Comparison of ENCODE assay signal across 31 cellular contexts in the genomic region with DNA sequence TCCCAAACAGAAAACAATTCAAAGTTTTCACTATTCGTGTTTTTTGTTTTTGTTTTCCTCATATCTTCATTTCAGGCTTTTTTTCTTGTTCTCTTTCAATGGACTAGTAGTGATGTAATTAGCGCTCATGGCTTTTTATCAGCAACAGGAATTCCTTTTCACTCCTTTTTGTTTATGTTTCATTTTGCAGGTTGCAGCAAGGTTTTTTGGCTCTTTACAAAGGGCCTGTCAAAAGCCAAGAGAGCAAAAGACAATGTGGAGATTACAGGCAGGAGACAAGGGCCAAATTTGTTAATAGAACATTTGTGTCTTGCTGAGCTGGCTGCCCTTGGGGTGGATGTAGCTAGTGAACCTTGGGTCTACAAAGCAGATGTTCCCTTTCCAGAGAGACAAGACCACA.
"Had no signal": no experiment of that assay in that cellular context is flagged by ENCODE, and none has a peak within 500 bp of the region (broad histone marks: within the 10 kb centered on the region; RNA-seq: fewer than 3 reads in every experiment).

No MANE protein-coding gene starts in this region.

- H3K4me1 ChIP-seq: ascending aorta, body of pancreas, Peyer's patch, SJSA1 had no signal

- H3K27ac ChIP-seq: ascending aorta, body of pancreas, Peyer's patch, RWPE1, SJSA1 had no signal

- H3K36me3 ChIP-seq: ascending aorta, Peyer's patch, SJSA1 had no signal

- H3K4me1 Mint-ChIP-seq: activated naive CD8-positive, alpha-beta T cell treated with anti-CD3 and anti-CD28 coated beads, Interleukin-2, amount 50 U/mL, for 24 hours; central memory CD8-positive, alpha-beta T cell had no signal

- H3K4me3 Mint-ChIP-seq: activated CD8-positive, alpha-beta T cell treated with anti-CD3 and anti-CD28 coated beads, Interleukin-2, amount 10 ng/mL, durations not matched to agents 7 days and 5 days; activated naive CD8-positive, alpha-beta T cell treated with anti-CD3 and anti-CD28 coated beads, Interleukin-2, amount 50 U/mL, for 24 hours; activated T-helper 1 cell treated with anti-CD3 and anti-CD28 coated beads, Interleukin-12 subunit alpha, Interleukin-12 subunit beta, Interleukin-2, Interleukin-4 antibody, amounts not matched to agents 30 ng/mL and 10 ng/mL and 1 ng/mL, durations not matched to agents 14 hours and 24 hours and 36 hours; central memory CD8-positive, alpha-beta T cell; T-helper 1 cell treated with Interleukin-12 subunit alpha and Interleukin-12 subunit beta and Interleukin-4 antibody, amounts not matched to agents 30 μg/mL and 1 μg/mL, for 36 hours; WTC11 had no signal

- H3K9me3 Mint-ChIP-seq: activated naive CD8-positive, alpha-beta T cell treated with anti-CD3 and anti-CD28 coated beads, Interleukin-2, amount 50 U/mL, for 24 hours; activated T-helper 1 cell treated with anti-CD3 and anti-CD28 coated beads, Interleukin-12 subunit alpha, Interleukin-12 subunit beta, Interleukin-2, Interleukin-4 antibody, amounts not matched to agents 30 ng/mL and 10 ng/mL and 1 ng/mL, durations not matched to agents 14 hours and 24 hours and 36 hours; T-helper 1 cell treated with Interleukin-12 subunit alpha and Interleukin-12 subunit beta and Interleukin-4 antibody, amounts not matched to agents 30 μg/mL and 1 μg/mL, for 36 hours; WTC11 had no signal

- H3K27ac Mint-ChIP-seq: activated CD8-positive, alpha-beta T cell treated with anti-CD3 and anti-CD28 coated beads, Interleukin-2, amount 10 ng/mL, durations not matched to agents 7 days and 5 days; activated naive CD4-positive, alpha-beta T cell treated with anti-CD3 and anti-CD28 coated beads, Interleukin-2, amount 50 U/mL, for 72 hours; activated naive CD8-positive, alpha-beta T cell treated with anti-CD3 and anti-CD28 coated beads, Interleukin-2, amount 50 U/mL, for 24 hours; activated T-helper 1 cell treated with anti-CD3 and anti-CD28 coated beads, Interleukin-12 subunit alpha, Interleukin-12 subunit beta, Interleukin-2, Interleukin-4 antibody, amounts not matched to agents 30 ng/mL and 10 ng/mL and 1 ng/mL, durations not matched to agents 14 hours and 24 hours and 36 hours; T-helper 1 cell treated with Interleukin-12 subunit alpha and Interleukin-12 subunit beta and Interleukin-4 antibody, amounts not matched to agents 30 μg/mL and 1 μg/mL, for 36 hours; WTC11 had no signal

- FAIRE-seq: K562 had no signal

- DNase-seq: activated CD4-positive, alpha-beta T cell treated with anti-CD3 and anti-CD28 coated beads for 48 hours; activated CD4-positive, alpha-beta T cell treated with anti-CD3 and anti-CD28 coated beads, Interleukin-2, amount 50 U/mL, for 4 hours; activated CD4-positive, CD25-positive, alpha-beta regulatory T cell treated with anti-CD3 and anti-CD28 coated beads, Interleukin-2, amount 50 U/mL, for 72 hours; activated CD8-positive, alpha-beta memory T cell treated with anti-CD3 and anti-CD28 coated beads, Interleukin-2, amount 50 U/mL, for 48 hours; activated CD8-positive, alpha-beta T cell treated with anti-CD3 and anti-CD28 coated beads, Interleukin-2, amount 10 ng/mL, durations not matched to agents 7 days and 5 days; activated effector memory CD4-positive, alpha-beta T cell treated with anti-CD3 and anti-CD28 coated beads, Interleukin-2, amount 50 U/mL, for 16 hours; activated naive CD4-positive, alpha-beta T cell treated with Interleukin-2 at 50 U/mL for 16 hours; activated naive CD8-positive, alpha-beta T cell treated with anti-CD3 and anti-CD28 coated beads, Interleukin-2, amount 50 U/mL, for 24 hours; activated T-cell treated with anti-CD3 and anti-CD28 coated beads, Interleukin-2, amount 50 U/mL, for 1 hour; amniotic stem cell; body of pancreas; Karpas-422; NCI-H146; NCI-H187 treated with DMSO at 0.1 percent for 48 hours; NCI-H2081 treated with DMSO at 0.1 percent for 48 hours; NCI-H446 treated with DMSO at 0.1 percent for 48 hours; NCI-H524 treated with DMSO at 0.1 percent for 48 hours; NCI-H774; Peyer's patch; Right ventricle myocardium superior; SW 1271 had no signal

- H3K27me3 ChIP-seq: ascending aorta, body of pancreas, Peyer's patch, SJSA1 had no signal

- H3K27me3 Mint-ChIP-seq: activated naive CD8-positive, alpha-beta T cell treated with anti-CD3 and anti-CD28 coated beads, Interleukin-2, amount 50 U/mL, for 24 hours; central memory CD8-positive, alpha-beta T cell had no signal

- H3K36me3 Mint-ChIP-seq: activated naive CD4-positive, alpha-beta T cell treated with anti-CD3 and anti-CD28 coated beads, Interleukin-2, amount 50 U/mL, for 72 hours; WTC11 had no signal

- H3K4me3 ChIP-seq: ascending aorta, body of pancreas, K562, Peyer's patch, SJSA1 had no signal

- ATAC-seq: activated CD8-positive, alpha-beta T cell treated with anti-CD3 and anti-CD28 coated beads, Interleukin-2, amount 10 ng/mL, durations not matched to agents 7 days and 5 days; activated naive CD4-positive, alpha-beta T cell treated with anti-CD3 and anti-CD28 coated beads, Interleukin-2, amount 50 U/mL, for 72 hours; activated naive CD8-positive, alpha-beta T cell treated with anti-CD3 and anti-CD28 coated beads, Interleukin-2, amount 50 U/mL, for 24 hours; body of pancreas; K562; SK-N-SH treated with all-trans-retinoic acid at 6 μM for 48 hours; WTC11 had no signal

- H3K9me3 ChIP-seq: ascending aorta, body of pancreas, Peyer's patch, SJSA1 had no signal
